ENCODE assay signal across 10 cellular contexts in genomic region chr15:64697911-64698369, GRCh38.
DNase-seq lines count a peak whose midpoint lies in the region; ATAC-seq and TF ChIP-seq lines count a peak whose summit lies in the region.
"Had no signal": no experiment of that assay in that cellular context is flagged by ENCODE, and none has a peak within 500 bp of the region (broad histone marks: within the 10 kb centered on the region; RNA-seq: fewer than 3 reads in every experiment).

No MANE protein-coding gene starts in this region.

- TF ChIP-seq POLR2A in heart left ventricle (IDR thresholded peaks at IDR 0.05), result no peak

- H3K4me2 ChIP-seq in mammary epithelial cell (ENCODE audit: insufficient read depth, low read depth, low read length), result peak overlapping the region; percentile 43

- 45 to 54% (median 50%) methylated on average over 3 of the region's 3 CpGs for WGBS in heart left ventricle, 4 donors
- WGBS in mammary epithelial cell (ENCODE audit: low coverage, missing lambda C conversion rate), result 18% methylated on average over 3 of the region's 3 CpGs

- H3K36me3 ChIP-seq in heart left ventricle (peaks cover 0 to 31% (median 16%) of the 10 kb centered on the region in 9 donors), mammary epithelial cell (ENCODE audit: insufficient read depth, low read length) (no peaks in the 10 kb centered on the region), upper lobe of right lung (peaks cover 12% of the 10 kb centered on the region)

- H3K27me3 Mint-ChIP-seq in neural crest cell (ENCODE audit: low read depth), result no peaks in the 10 kb centered on the region

- peak overlapping the region; percentile 12 for H3K9ac ChIP-seq in mammary epithelial cell (ENCODE audit: insufficient read depth, low read length)

- H3K9me3 Mint-ChIP-seq in neural crest cell, result no peaks in the 10 kb centered on the region

- no peak overlapping the region for H2AFZ ChIP-seq in mammary epithelial cell (ENCODE audit: low read depth, low read length)

- peaks cover 90% of the 10 kb centered on the region for H3K79me2 ChIP-seq in mammary epithelial cell (ENCODE audit: insufficient read depth, low read length)

- peak overlapping the region; percentile 86 for H3K4me3 Mint-ChIP-seq in neural crest cell

- DNase-seq in heart left ventricle (no peak), Right ventricle myocardium superior (no peak), mammary epithelial cell (peak; percentile 80), neural crest cell (ENCODE audit: low read depth, low spot score) (no peak), upper lobe of right lung (no peak), LoVo (ENCODE audit: low spot score) (no peak), activated gamma-delta T cell treated with Interleukin-2 at 50 U/mL for 16 hours (no peak)
- DNase-seq: kidney, NCI-H2029 had no signal

- H3K4me1 Mint-ChIP-seq in neural crest cell, result peaks cover 69% of the 10 kb centered on the region

- ATAC-seq in heart left ventricle (no peak), Right ventricle myocardium superior (ENCODE audit: poor library complexity) (no peak), upper lobe of right lung (no peak), HG02884 (IDR thresholded peaks at IDR 0.05; ENCODE audit: unreplicated experiment) (no peak)

- H3K9me3 ChIP-seq in heart left ventricle, result no peaks in the 10 kb centered on the region
- no peaks in the 10 kb centered on the region for H3K9me3 ChIP-seq in mammary epithelial cell (replicated peaks; ENCODE audit: insufficient read depth, low read length)
- no peaks in the 10 kb centered on the region for H3K9me3 ChIP-seq in upper lobe of right lung

- H3K4me3 ChIP-seq in heart left ventricle (peak overlapping the region in 2 of 12 donors; percentile 6 to 23), mammary epithelial cell (replicated peaks in 1 of 3; ENCODE audit: insufficient read depth in 1 of 3, low read depth in 2 of 3, low read length in 3 of 3) (no peak overlapping the region), upper lobe of right lung (no peak overlapping the region)

- no peak for TF ChIP-seq CTCF in heart left ventricle (IDR thresholded peaks at IDR 0.05)
- no peak for TF ChIP-seq CTCF in mammary epithelial cell (conservative IDR thresholded peaks at IDR 0.05 in 1 of 2, IDR thresholded peaks at IDR 0.05 in 1 of 2; ENCODE audit: extremely low read depth in 1 of 2, insufficient read depth in 1 of 2, low read depth in 1 of 2, low read length in 2 of 2)
- no peak for TF ChIP-seq CTCF in neural crest cell (conservative IDR thresholded peaks at IDR 0.05)
- no peak for TF ChIP-seq CTCF in upper lobe of right lung (IDR thresholded peaks at IDR 0.05)

- no peaks in the 10 kb centered on the region for H3K27me3 ChIP-seq in heart left ventricle
- no peaks in the 10 kb centered on the region for H3K27me3 ChIP-seq in mammary epithelial cell (ENCODE audit: insufficient read depth, low read length)
- H3K27me3 ChIP-seq in upper lobe of right lung, result no peaks in the 10 kb centered on the region

- intact Hi-C loops in heart left ventricle (cut with DNase I) (no loop called here), Right ventricle myocardium superior (cut with DNase I) (no loop called here), mammary epithelial cell (cut with micrococcal nuclease) (no loop called here), upper lobe of right lung (cut with DNase I) (no loop called here)

- no peaks in the 10 kb centered on the region for H4K20me1 ChIP-seq in mammary epithelial cell (ENCODE audit: insufficient read depth, low read length)

- H3K36me3 Mint-ChIP-seq in neural crest cell (ENCODE audit: low read depth), result peaks cover 5% of the 10 kb centered on the region

- H3K4me1 ChIP-seq in heart left ventricle (peaks cover 15 to 96% (median 89%) of the 10 kb centered on the region in 12 donors), mammary epithelial cell (ENCODE audit: insufficient read depth, low read length) (peaks cover 46% of the 10 kb centered on the region), upper lobe of right lung (peaks cover 93% of the 10 kb centered on the region)

- no TSS peak for BruUV-seq in mammary epithelial cell (replicated peaks; lab: Mats Ljungman, UMichigan)

- dilution Hi-C loops in mammary epithelial cell (cut with HindIII; ENCODE audit: low sequenced_read_pairs), result no loop called here

- CTCF ChIA-PET in mammary epithelial cell (lab: Charles Lee; ENCODE audit: low non-redundant PET), result interaction anchor here (0.6 kb wide), 2 partner anchors 139 to 819 kb away, joined by 7 to 25 read pairs; no protein-coding TSS in a partner anchor

- peak overlapping the region; percentile 88 for H3K27ac Mint-ChIP-seq in neural crest cell (ENCODE audit: unreplicated experiment)

- in situ Hi-C loops in mammary epithelial cell (cut with MboI; ENCODE audit: low sequenced_read_pairs in 2 of 2), result no loop called here

- H3K27ac ChIP-seq in heart left ventricle (peak overlapping the region in 11 of 12 donors; percentile 48 to 94 (median 83)), mammary epithelial cell (ENCODE audit: insufficient read depth, low read depth, low read length) (peak overlapping the region; percentile 50), upper lobe of right lung (peak overlapping the region; percentile 9)

Comparison
In these comparisons a context has a peak if more than half of its experiments do, and no peak if none do; other contexts are left out.
1. H3K27ac ChIP-seq: peak in every context shown above with its lines; median percentile 83 in heart left ventricle; 50 in mammary epithelial cell; 9 in upper lobe of right lung.